19 cellular contexts compared by ENCODE assay signal in genomic region chr10:26700884-26701630, GRCh38. TPM values are rescaled to one million over a fixed set of nuclear protein-coding genes. Genes with fewer than 3 reads are reported as not detected.
DNase-seq lines count a peak whose midpoint lies in the region; ATAC-seq, FAIRE-seq and TF ChIP-seq lines count a peak whose summit lies in the region.
"Had no signal": no experiment of that assay in that cellular context is flagged by ENCODE, and none has a peak within 500 bp of the region (broad histone marks: within the 10 kb centered on the region; RNA-seq: fewer than 3 reads in every experiment).

No MANE protein-coding gene starts in this region.

- no peak overlapping the region for H2AFZ ChIP-seq in K562 (ENCODE audit: low read depth, low read length)

- H3K4me3 ChIP-seq in CD4-positive, CD25-positive, alpha-beta regulatory T cell (ENCODE audit: low read depth, low read length): no peak overlapping the region
- H3K4me3 ChIP-seq in DOHH2 (ENCODE audit: low read length) (no peak overlapping the region), K562 (no peak overlapping the region)
- H3K4me3 ChIP-seq: BLaER1 had no signal

- ATAC-seq in CD4-positive, CD25-positive, alpha-beta regulatory T cell (ENCODE audit: low read depth in 2 of 2): no peak
- ATAC-seq in K562: no peak

- no peaks in the 10 kb centered on the region for H3K9me3 ChIP-seq in CD4-positive, CD25-positive, alpha-beta regulatory T cell (ENCODE audit: control insufficient read depth in 2 of 2, low read length in 2 of 2)
- H3K9me3 ChIP-seq in DOHH2 (ENCODE audit: control insufficient read depth, insufficient read depth, low read length): no peaks in the 10 kb centered on the region
- H3K9me3 ChIP-seq in K562 (replicated peaks; ENCODE audit: control insufficient read depth, insufficient read depth, low read depth, low read length): no peaks in the 10 kb centered on the region
- H3K9me3 ChIP-seq: BLaER1 had no signal

- H3K79me2 ChIP-seq in DOHH2 (ENCODE audit: control insufficient read depth, low read length): peaks cover 75% of the 10 kb centered on the region
- peaks cover 69% of the 10 kb centered on the region for H3K79me2 ChIP-seq in K562 (ENCODE audit: control insufficient read depth, insufficient read depth, low read length)

- H3K4me1 ChIP-seq in CD4-positive, CD25-positive, alpha-beta regulatory T cell (ENCODE audit: control insufficient read depth, insufficient read depth, low read length, poor library complexity, severe bottlenecking): peaks cover 20% of the 10 kb centered on the region
- peaks cover 37% of the 10 kb centered on the region for H3K4me1 ChIP-seq in DOHH2 (ENCODE audit: control insufficient read depth, low read length)
- peaks cover 4 to 11% of the 10 kb centered on the region in 2 experiments; a peak in 4 of 5 replicates for H3K4me1 ChIP-seq in K562 (replicated peaks in 1 of 2; ENCODE audit: control insufficient read depth in 2 of 2, insufficient read depth in 2 of 2, low read length in 2 of 2)

- H3K4me1 Mint-ChIP-seq in CD4-positive, CD25-positive, alpha-beta regulatory T cell: peaks cover 23 to 43% (median 35%) of the 10 kb centered on the region in 4 donors
- H3K4me1 Mint-ChIP-seq in neural crest cell: peaks cover 26% of the 10 kb centered on the region

- in situ Hi-C loops in K562 (cut with MboI): no loop called here

- no peaks in the 10 kb centered on the region for H3K9me2 ChIP-seq in DOHH2 (replicated peaks; ENCODE audit: control insufficient read depth, low read length)

- no peak for TF ChIP-seq POLR2A in K562 (conservative IDR thresholded peaks at IDR 0.05)

- peak overlapping the region in 2 of 3 donors; percentile 9 to 66 for H3K27ac Mint-ChIP-seq in CD4-positive, CD25-positive, alpha-beta regulatory T cell
- H3K27ac Mint-ChIP-seq in neural crest cell (ENCODE audit: unreplicated experiment): no peak overlapping the region

- no peak for FAIRE-seq in K562 (lab: Jason Lieb, UNC)
- FAIRE-seq: GM12891 had no signal

- no peaks in the 10 kb centered on the region for H3K27me3 Mint-ChIP-seq in CD4-positive, CD25-positive, alpha-beta regulatory T cell
- H3K27me3 Mint-ChIP-seq in neural crest cell (ENCODE audit: low read depth): no peaks in the 10 kb centered on the region

- H3K9ac ChIP-seq in K562 (ENCODE audit: insufficient read depth in 1 of 2, low read depth in 2 of 2, low read length in 2 of 2): no peak overlapping the region
- H3K9ac ChIP-seq: BLaER1 had no signal

- no peaks in the 10 kb centered on the region for H3K9me1 ChIP-seq in K562 (ENCODE audit: control insufficient read depth, insufficient read depth, low read length)

- BruUV-seq in K562 (replicated peaks; lab: Mats Ljungman, UMichigan): TSS peak; percentile 11

- H3K27me3 ChIP-seq in CD4-positive, CD25-positive, alpha-beta regulatory T cell (ENCODE audit: control insufficient read depth, insufficient read depth, low read length): no peaks in the 10 kb centered on the region
- H3K27me3 ChIP-seq in DOHH2 (ENCODE audit: control insufficient read depth, low read length): no peaks in the 10 kb centered on the region
- H3K27me3 ChIP-seq in K562 (ENCODE audit: control insufficient read depth in 2 of 2, insufficient read depth in 2 of 2, low read length in 2 of 2): no peaks in the 10 kb centered on the region
- H3K27me3 ChIP-seq: BLaER1 had no signal

- 79% methylated on average over 4 of the region's 4 CpGs for WGBS in K562 (ENCODE audit: insufficient coverage, low coverage, missing lambda C conversion rate)

- H3K36me3 Mint-ChIP-seq in CD4-positive, CD25-positive, alpha-beta regulatory T cell: peaks cover 13% of the 10 kb centered on the region
- peaks cover 18% of the 10 kb centered on the region for H3K36me3 Mint-ChIP-seq in neural crest cell (ENCODE audit: low read depth)

- TF ChIP-seq EP300 in K562 (IDR thresholded peaks at IDR 0.05; ENCODE audit: low read length): no peak

- DNase-seq in CD4-positive, CD25-positive, alpha-beta regulatory T cell: no peak
- DNase-seq in K562 (ENCODE audit: extremely low read depth in 1 of 4, low spot score in 3 of 4) (no peak), neural crest cell (ENCODE audit: low read depth, low spot score) (no peak), NCI-H128 (lab: John Stamatoyannopoulos, UW; ENCODE audit: unreplicated experiment) (no peak), foreskin melanocyte (no peak), NCI-H524 treated with DMSO at 0.1 percent for 48 hours (lab: John Stamatoyannopoulos, UW) (no peak)
- DNase-seq: COR-L47, DMS53, HCEC 1CT, Kasumi-1, MV-4-11, NCI-H146, NCI-H2081 treated with DMSO at 0.1 percent for 48 hours, NCI-H2227 treated with DMSO at 0.1 percent for 48 hours, NCI-H526, OCI-M1 had no signal

- TF ChIP-seq RAD21 in K562 (CRISPR knock-in tag; conservative IDR thresholded peaks at IDR 0.05 in 1 of 2, IDR thresholded peaks at IDR 0.05 in 1 of 2): no peak

- H3K9me3 Mint-ChIP-seq in CD4-positive, CD25-positive, alpha-beta regulatory T cell: no peaks in the 10 kb centered on the region
- no peaks in the 10 kb centered on the region for H3K9me3 Mint-ChIP-seq in neural crest cell

- H3F3A ChIP-seq in DOHH2 (ENCODE audit: control insufficient read depth, insufficient read depth): no peaks in the 10 kb centered on the region

- intact Hi-C loops in K562 (cut with micrococcal nuclease): no loop called here

- TF ChIP-seq CTCF in DOHH2 (IDR thresholded peaks at IDR 0.05; ENCODE audit: low read depth, low read length, poor library complexity, severe bottlenecking) (no peak), K562 (IDR thresholded peaks at IDR 0.05 in 2 of 3, conservative IDR thresholded peaks at IDR 0.05 in 1 of 3; ENCODE audit: insufficient read depth in 2 of 3, low read depth in 1 of 3, low read length in 3 of 3) (no peak), neural crest cell (conservative IDR thresholded peaks at IDR 0.05) (no peak)

- peak overlapping the region in 1 of 4 donors; percentile 20 for H3K4me3 Mint-ChIP-seq in CD4-positive, CD25-positive, alpha-beta regulatory T cell
- H3K4me3 Mint-ChIP-seq in neural crest cell: peak overlapping the region; percentile 80

- H3K27ac ChIP-seq in CD4-positive, CD25-positive, alpha-beta regulatory T cell (ENCODE audit: insufficient read depth, low read length, poor library complexity, severe bottlenecking): no peak overlapping the region
- H3K27ac ChIP-seq in DOHH2 (ENCODE audit: low read depth, low read length) (no peak overlapping the region), K562 (ENCODE audit: extremely low read depth, low read depth, low read length) (no peak overlapping the region)
- H3K27ac ChIP-seq: BLaER1 had no signal

- CTCF ChIA-PET in K562 (lab: Yijun Ruan, JAX; ENCODE audit: low intra/inter-chr PET ratio): no interaction called here

- POLR2A ChIA-PET in K562 (lab: Yijun Ruan, JAX): interaction anchor here (0.8 kb wide), 1 partner anchor 15 kb away, joined by 3 read pairs; no protein-coding TSS in a partner anchor

- peak overlapping the region; percentile 30 for H3K4me2 ChIP-seq in DOHH2 (ENCODE audit: low read length)
- no peak overlapping the region for H3K4me2 ChIP-seq in K562 (ENCODE audit: insufficient read depth, low read length)
- H3K4me2 ChIP-seq: BLaER1 had no signal

- H4K20me1 ChIP-seq in DOHH2 (ENCODE audit: control insufficient read depth, insufficient read depth, low read depth, low read length): 0 out of 2 replicates have a peak, but pooled peaks cover 3% of the 10 kb centered on the region
- no peaks in the 10 kb centered on the region for H4K20me1 ChIP-seq in K562 (replicated peaks; ENCODE audit: control insufficient read depth, insufficient read depth, low read length)

- peaks cover 3% of the 10 kb centered on the region for H3K36me3 ChIP-seq in CD4-positive, CD25-positive, alpha-beta regulatory T cell (ENCODE audit: control insufficient read depth, insufficient read depth, low read length)
- H3K36me3 ChIP-seq in DOHH2 (ENCODE audit: control insufficient read depth, low read length) (peaks cover 61% of the 10 kb centered on the region), K562 (ENCODE audit: control insufficient read depth, insufficient read depth, low read length) (peaks cover 69% of the 10 kb centered on the region)

TF ChIP-seq in K562, 482 proteins besides CTCF, POLR2A, EP300 and RAD21:
- TF ChIP-seq HMGN3 (IDR thresholded peaks at IDR 0.05; ENCODE audit: borderline replicate concordance, extremely low read depth, insufficient read length, low read depth, low read length) (no peak), ZNF785 (CRISPR knock-in tag; IDR thresholded peaks at IDR 0.05) (no peak), FOXM1 (IDR thresholded peaks at IDR 0.05; ENCODE audit: low read depth) (no peak), FOXM1 (CRISPR knock-in tag; IDR thresholded peaks at IDR 0.05; ENCODE audit: low read depth) (no peak), KAT7 (CRISPR knock-in tag; IDR thresholded peaks at IDR 0.05; ENCODE audit: borderline replicate concordance) (no peak), BRCA1 (IDR thresholded peaks at IDR 0.05) (no peak), BRCA1 (CRISPR knock-in tag; IDR thresholded peaks at IDR 0.05) (no peak)

RNA-seq across cellular contexts. Expression of gene PDSS1, which starts 3.6 kb away (rescaled TPM):
- 8.4 TPM for total RNA-seq in CD4-positive, CD25-positive, alpha-beta regulatory T cell
- 1 to 10 TPM; 3.8 to 5.1 (median 4.5) TPM for polyA plus RNA-seq in CD4-positive, CD25-positive, alpha-beta regulatory T cell
- total RNA-seq in K562 (2011; cell fraction: chromatin; rRNA removed; ENCODE audit: low replicate concordance): 36.2 and 51.4 TPM in 2 replicates
- total RNA-seq in K562 (2011; cell fraction: nucleolus; rRNA removed): 23.7 and 29.5 TPM in 2 replicates
- 31.1 and 36.9 TPM in 2 replicates for total RNA-seq in K562 (2011; cell fraction: nucleoplasm; rRNA removed)
- total RNA-seq in K562 (2014; rRNA removed): 44.9 and 48.4 TPM in 2 replicates
- 35.7 and 36.6 TPM in 2 replicates for total RNA-seq in K562 (2014; rRNA removed; fragmentation: Illumina TruSeq; extraction: Trizol)
- 42.8 and 45.3 TPM in 2 replicates for total RNA-seq in K562 (2015; rRNA removed; fragmentation: Illumina TruSeq; extraction: Trizol)
- total RNA-seq in K562 (2021): 30.9 and 36.5 TPM in 2 replicates
- polyA plus RNA-seq in K562 (2011; rRNA removed): 48.0 and 59.5 TPM in 2 replicates
- 28.5 and 38.2 TPM in 2 replicates for polyA plus RNA-seq in K562 (2011; cell fraction: cytosol; rRNA removed)
- 50.4 and 58.2 TPM in 2 replicates for polyA plus RNA-seq in K562 (2011; cell fraction: nucleus; rRNA removed)
- 15.5 and 23.2 TPM in 2 replicates for polyA plus RNA-seq in K562 (2012)
- polyA plus RNA-seq in K562 (2014; fragmentation: Illumina TruSeq; extraction: Trizol): 32.4 and 48.3 TPM in 2 replicates
- 10 to 100 TPM; 11.0 to 18.2 TPM for polyA plus RNA-seq in K562 (2014; fragmentation: Nextera tagmentation; extraction: Ambion mirVana)
- 52.2 and 55.6 TPM in 2 replicates for polyA plus RNA-seq in K562 (2014; rRNA removed)
- polyA minus RNA-seq in K562 (2011; rRNA and poly(A)+ RNA removed): 45.0 and 56.8 TPM in 2 replicates
- 10.6 and 19.2 TPM in 2 replicates for polyA minus RNA-seq in K562 (2011; cell fraction: cytosol; rRNA and poly(A)+ RNA removed)
- polyA minus RNA-seq in K562 (2011; cell fraction: nucleus; rRNA and poly(A)+ RNA removed): 24.8 and 41.7 TPM in 2 replicates
- total RNA-seq in neural crest cell: 15.3 and 16.7 TPM in 2 replicates
